Comparison of ENCODE assay signal across 1 cellular context in genomic region chr20:33401042-33401921, GRCh38.
TF ChIP-seq lines count a peak whose summit lies in the region.

A gene with protein sequence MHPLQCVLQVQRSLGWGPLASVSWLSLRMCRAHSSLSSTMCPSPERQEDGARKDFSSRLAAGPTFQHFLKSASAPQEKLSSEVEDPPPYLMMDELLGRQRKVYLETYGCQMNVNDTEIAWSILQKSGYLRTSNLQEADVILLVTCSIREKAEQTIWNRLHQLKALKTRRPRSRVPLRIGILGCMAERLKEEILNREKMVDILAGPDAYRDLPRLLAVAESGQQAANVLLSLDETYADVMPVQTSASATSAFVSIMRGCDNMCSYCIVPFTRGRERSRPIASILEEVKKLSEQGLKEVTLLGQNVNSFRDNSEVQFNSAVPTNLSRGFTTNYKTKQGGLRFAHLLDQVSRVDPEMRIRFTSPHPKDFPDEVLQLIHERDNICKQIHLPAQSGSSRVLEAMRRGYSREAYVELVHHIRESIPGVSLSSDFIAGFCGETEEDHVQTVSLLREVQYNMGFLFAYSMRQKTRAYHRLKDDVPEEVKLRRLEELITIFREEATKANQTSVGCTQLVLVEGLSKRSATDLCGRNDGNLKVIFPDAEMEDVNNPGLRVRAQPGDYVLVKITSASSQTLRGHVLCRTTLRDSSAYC (minus strand): TSS chr20:33401519. CDS start chr20:33397064, 4,455 bp downstream.

TF ChIP-seq in HepG2, 621 proteins besides CTCF, POLR2A, EP300 and RAD21 (continued from another document and continues in another):
- TF ChIP-seq, protein P1, sequence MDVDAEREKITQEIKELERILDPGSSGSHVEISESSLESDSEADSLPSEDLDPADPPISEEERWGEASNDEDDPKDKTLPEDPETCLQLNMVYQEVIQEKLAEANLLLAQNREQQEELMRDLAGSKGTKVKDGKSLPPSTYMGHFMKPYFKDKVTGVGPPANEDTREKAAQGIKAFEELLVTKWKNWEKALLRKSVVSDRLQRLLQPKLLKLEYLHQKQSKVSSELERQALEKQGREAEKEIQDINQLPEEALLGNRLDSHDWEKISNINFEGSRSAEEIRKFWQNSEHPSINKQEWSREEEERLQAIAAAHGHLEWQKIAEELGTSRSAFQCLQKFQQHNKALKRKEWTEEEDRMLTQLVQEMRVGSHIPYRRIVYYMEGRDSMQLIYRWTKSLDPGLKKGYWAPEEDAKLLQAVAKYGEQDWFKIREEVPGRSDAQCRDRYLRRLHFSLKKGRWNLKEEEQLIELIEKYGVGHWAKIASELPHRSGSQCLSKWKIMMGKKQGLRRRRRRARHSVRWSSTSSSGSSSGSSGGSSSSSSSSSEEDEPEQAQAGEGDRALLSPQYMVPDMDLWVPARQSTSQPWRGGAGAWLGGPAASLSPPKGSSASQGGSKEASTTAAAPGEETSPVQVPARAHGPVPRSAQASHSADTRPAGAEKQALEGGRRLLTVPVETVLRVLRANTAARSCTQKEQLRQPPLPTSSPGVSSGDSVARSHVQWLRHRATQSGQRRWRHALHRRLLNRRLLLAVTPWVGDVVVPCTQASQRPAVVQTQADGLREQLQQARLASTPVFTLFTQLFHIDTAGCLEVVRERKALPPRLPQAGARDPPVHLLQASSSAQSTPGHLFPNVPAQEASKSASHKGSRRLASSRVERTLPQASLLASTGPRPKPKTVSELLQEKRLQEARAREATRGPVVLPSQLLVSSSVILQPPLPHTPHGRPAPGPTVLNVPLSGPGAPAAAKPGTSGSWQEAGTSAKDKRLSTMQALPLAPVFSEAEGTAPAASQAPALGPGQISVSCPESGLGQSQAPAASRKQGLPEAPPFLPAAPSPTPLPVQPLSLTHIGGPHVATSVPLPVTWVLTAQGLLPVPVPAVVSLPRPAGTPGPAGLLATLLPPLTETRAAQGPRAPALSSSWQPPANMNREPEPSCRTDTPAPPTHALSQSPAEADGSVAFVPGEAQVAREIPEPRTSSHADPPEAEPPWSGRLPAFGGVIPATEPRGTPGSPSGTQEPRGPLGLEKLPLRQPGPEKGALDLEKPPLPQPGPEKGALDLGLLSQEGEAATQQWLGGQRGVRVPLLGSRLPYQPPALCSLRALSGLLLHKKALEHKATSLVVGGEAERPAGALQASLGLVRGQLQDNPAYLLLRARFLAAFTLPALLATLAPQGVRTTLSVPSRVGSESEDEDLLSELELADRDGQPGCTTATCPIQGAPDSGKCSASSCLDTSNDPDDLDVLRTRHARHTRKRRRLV (CRISPR knock-in tag; IDR thresholded peaks at IDR 0.05): peak; percentile 73; the same call in 1 of the 2 replicates
- no peak; the same call in none of the 2 replicates for TF ChIP-seq ZNF367 (CRISPR knock-in tag; IDR thresholded peaks at IDR 0.05; ENCODE audit: borderline replicate concordance)
- TF ChIP-seq KDM3A (CRISPR knock-in tag; IDR thresholded peaks at IDR 0.05; ENCODE audit: low read depth): peak; percentile 100
- peak; percentile 84 for TF ChIP-seq HNF4A (CRISPR knock-in tag; IDR thresholded peaks at IDR 0.05)
- TF ChIP-seq, protein P2, sequence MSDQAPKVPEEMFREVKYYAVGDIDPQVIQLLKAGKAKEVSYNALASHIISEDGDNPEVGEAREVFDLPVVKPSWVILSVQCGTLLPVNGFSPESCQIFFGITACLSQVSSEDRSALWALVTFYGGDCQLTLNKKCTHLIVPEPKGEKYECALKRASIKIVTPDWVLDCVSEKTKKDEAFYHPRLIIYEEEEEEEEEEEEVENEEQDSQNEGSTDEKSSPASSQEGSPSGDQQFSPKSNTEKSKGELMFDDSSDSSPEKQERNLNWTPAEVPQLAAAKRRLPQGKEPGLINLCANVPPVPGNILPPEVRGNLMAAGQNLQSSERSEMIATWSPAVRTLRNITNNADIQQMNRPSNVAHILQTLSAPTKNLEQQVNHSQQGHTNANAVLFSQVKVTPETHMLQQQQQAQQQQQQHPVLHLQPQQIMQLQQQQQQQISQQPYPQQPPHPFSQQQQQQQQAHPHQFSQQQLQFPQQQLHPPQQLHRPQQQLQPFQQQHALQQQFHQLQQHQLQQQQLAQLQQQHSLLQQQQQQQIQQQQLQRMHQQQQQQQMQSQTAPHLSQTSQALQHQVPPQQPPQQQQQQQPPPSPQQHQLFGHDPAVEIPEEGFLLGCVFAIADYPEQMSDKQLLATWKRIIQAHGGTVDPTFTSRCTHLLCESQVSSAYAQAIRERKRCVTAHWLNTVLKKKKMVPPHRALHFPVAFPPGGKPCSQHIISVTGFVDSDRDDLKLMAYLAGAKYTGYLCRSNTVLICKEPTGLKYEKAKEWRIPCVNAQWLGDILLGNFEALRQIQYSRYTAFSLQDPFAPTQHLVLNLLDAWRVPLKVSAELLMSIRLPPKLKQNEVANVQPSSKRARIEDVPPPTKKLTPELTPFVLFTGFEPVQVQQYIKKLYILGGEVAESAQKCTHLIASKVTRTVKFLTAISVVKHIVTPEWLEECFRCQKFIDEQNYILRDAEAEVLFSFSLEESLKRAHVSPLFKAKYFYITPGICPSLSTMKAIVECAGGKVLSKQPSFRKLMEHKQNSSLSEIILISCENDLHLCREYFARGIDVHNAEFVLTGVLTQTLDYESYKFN (CRISPR knock-in tag; conservative IDR thresholded peaks at IDR 0.05): peak; percentile 74
- TF ChIP-seq PATZ1 (CRISPR knock-in tag; IDR thresholded peaks at IDR 0.05): peak; percentile 88
- no peak for TF ChIP-seq KAT2B (IDR thresholded peaks at IDR 0.05; ENCODE audit: borderline replicate concordance, low read depth, low read length)
- peak; percentile 82 for TF ChIP-seq ZNF430 (CRISPR knock-in tag; IDR thresholded peaks at IDR 0.05)
- TF ChIP-seq ZNF292 (CRISPR knock-in tag; IDR thresholded peaks at IDR 0.05; ENCODE audit: borderline replicate concordance, low read depth): no peak; the same call in 1 of the 2 replicates
- peak; percentile 58; the same call in 1 of the 2 replicates for TF ChIP-seq SMAD9 (CRISPR knock-in tag; IDR thresholded peaks at IDR 0.05)
- peak; percentile 95 for TF ChIP-seq LRRFIP1 (CRISPR knock-in tag; conservative IDR thresholded peaks at IDR 0.05)
- peak; percentile 100 for TF ChIP-seq SAP130 (CRISPR knock-in tag; IDR thresholded peaks at IDR 0.05; ENCODE audit: low read depth)
- TF ChIP-seq, protein P3, sequence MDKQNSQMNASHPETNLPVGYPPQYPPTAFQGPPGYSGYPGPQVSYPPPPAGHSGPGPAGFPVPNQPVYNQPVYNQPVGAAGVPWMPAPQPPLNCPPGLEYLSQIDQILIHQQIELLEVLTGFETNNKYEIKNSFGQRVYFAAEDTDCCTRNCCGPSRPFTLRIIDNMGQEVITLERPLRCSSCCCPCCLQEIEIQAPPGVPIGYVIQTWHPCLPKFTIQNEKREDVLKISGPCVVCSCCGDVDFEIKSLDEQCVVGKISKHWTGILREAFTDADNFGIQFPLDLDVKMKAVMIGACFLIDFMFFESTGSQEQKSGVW (CRISPR knock-in tag; IDR thresholded peaks at IDR 0.05; ENCODE audit: borderline replicate concordance): no peak; the same call in 1 of the 2 replicates
- peak; percentile 62 for TF ChIP-seq IKZF4 (CRISPR knock-in tag; IDR thresholded peaks at IDR 0.05; ENCODE audit: borderline replicate concordance, low read depth, not compliant biosample characterization)
- TF ChIP-seq, protein P4, sequence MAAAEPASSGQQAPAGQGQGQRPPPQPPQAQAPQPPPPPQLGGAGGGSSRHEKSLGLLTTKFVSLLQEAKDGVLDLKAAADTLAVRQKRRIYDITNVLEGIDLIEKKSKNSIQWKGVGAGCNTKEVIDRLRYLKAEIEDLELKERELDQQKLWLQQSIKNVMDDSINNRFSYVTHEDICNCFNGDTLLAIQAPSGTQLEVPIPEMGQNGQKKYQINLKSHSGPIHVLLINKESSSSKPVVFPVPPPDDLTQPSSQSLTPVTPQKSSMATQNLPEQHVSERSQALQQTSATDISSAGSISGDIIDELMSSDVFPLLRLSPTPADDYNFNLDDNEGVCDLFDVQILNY (CRISPR knock-in tag; conservative IDR thresholded peaks at IDR 0.05): peak; percentile 97
- no peak for TF ChIP-seq ZNF484 (CRISPR knock-in tag; IDR thresholded peaks at IDR 0.05; ENCODE audit: borderline replicate concordance, low read depth)
- no peak for TF ChIP-seq DMTF1 (CRISPR knock-in tag; IDR thresholded peaks at IDR 0.05)
- peak; percentile 96 for TF ChIP-seq ZNF563 (CRISPR knock-in tag; IDR thresholded peaks at IDR 0.05)
- no peak for TF ChIP-seq JDP2 (CRISPR knock-in tag; IDR thresholded peaks at IDR 0.05; ENCODE audit: borderline replicate concordance)
- TF ChIP-seq MAFG (CRISPR knock-in tag; IDR thresholded peaks at IDR 0.05): 0 out of 2 replicates have a peak, but pooled peaks have one; percentile 41
- TF ChIP-seq IRF1 (CRISPR knock-in tag; IDR thresholded peaks at IDR 0.05; ENCODE audit: low read depth): 0 out of 2 replicates have a peak, but pooled peaks have one; percentile 83
- peak; percentile 97 for TF ChIP-seq ZNF343 (CRISPR knock-in tag; IDR thresholded peaks at IDR 0.05)
- TF ChIP-seq CCDC6 (CRISPR knock-in tag; IDR thresholded peaks at IDR 0.05): peak; percentile 77; the same call in 1 of the 2 replicates
- no peak for TF ChIP-seq RAD51 (IDR thresholded peaks at IDR 0.05; ENCODE audit: borderline replicate concordance)
- no peak; the same call in none of the 2 replicates for TF ChIP-seq ZNF446 (CRISPR knock-in tag; IDR thresholded peaks at IDR 0.05)
- no peak for TF ChIP-seq ZMAT5 (CRISPR knock-in tag; IDR thresholded peaks at IDR 0.05; ENCODE audit: borderline replicate concordance, low read depth)
- peak; percentile 93 for TF ChIP-seq FOXA3 (CRISPR knock-in tag; IDR thresholded peaks at IDR 0.05)
- TF ChIP-seq ZNF256 (CRISPR knock-in tag; conservative IDR thresholded peaks at IDR 0.05): peak; percentile 91; the same call in 1 of the 2 replicates
- TF ChIP-seq ZNF235 (CRISPR knock-in tag; IDR thresholded peaks at IDR 0.05; ENCODE audit: borderline replicate concordance): peak; percentile 84
- no peak for TF ChIP-seq ZNF382 (CRISPR knock-in tag; IDR thresholded peaks at IDR 0.05; ENCODE audit: borderline replicate concordance)
- TF ChIP-seq, protein P5, sequence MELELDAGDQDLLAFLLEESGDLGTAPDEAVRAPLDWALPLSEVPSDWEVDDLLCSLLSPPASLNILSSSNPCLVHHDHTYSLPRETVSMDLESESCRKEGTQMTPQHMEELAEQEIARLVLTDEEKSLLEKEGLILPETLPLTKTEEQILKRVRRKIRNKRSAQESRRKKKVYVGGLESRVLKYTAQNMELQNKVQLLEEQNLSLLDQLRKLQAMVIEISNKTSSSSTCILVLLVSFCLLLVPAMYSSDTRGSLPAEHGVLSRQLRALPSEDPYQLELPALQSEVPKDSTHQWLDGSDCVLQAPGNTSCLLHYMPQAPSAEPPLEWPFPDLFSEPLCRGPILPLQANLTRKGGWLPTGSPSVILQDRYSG (CRISPR knock-in tag; IDR thresholded peaks at IDR 0.05): no peak
- peak; percentile 98 for TF ChIP-seq TBX2 (CRISPR knock-in tag; IDR thresholded peaks at IDR 0.05; ENCODE audit: borderline replicate concordance)
- TF ChIP-seq ZKSCAN1 (IDR thresholded peaks at IDR 0.05; ENCODE audit: low read length): peak; percentile 86
- 0 out of 2 replicates have a peak, but pooled peaks have one; percentile 28 for TF ChIP-seq MTA3 (CRISPR knock-in tag; IDR thresholded peaks at IDR 0.05)
